10 cellular contexts compared by ENCODE assay signal in the genomic region with DNA sequence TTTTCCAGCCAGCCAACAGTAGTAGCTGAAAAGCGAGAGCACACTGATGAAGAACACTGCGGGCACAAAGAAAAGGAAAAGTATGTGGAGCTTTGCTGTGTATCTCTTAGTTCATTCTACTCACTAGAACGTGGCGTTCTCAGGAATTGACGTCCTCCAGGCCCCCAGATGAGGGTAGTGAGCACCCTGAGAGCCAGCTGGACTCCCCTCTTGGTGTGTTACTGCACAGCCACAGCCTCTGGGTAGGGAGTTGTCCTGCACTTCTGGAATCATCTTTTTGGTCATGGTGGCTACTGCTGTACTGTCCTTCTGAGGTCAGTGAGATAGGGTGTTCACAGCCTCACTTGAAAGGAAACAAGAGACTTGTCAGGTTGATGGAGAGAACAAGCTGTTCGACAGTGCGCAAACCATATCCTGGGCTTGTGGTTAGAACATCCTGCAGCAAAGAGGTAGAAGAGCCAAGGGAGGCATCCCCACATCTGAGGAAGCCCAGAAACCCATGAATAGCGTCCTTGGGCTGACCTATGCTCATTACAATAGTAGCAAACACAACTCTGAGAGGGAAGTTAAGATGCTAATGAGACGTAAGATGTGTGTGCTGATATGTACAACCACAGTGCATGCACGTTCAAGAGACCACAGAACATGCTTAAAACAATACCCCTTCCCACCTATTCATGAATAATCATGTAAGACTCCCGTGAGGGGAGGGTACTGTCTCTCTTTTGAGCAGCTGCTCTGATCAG. TPM values are rescaled to one million over a fixed set of nuclear protein-coding genes. Genes with fewer than 3 reads are reported as not detected.
DNase-seq lines count a peak whose midpoint lies in the region; ATAC-seq and TF ChIP-seq lines count a peak whose summit lies in the region.
"Had no signal": no experiment of that assay in that cellular context is flagged by ENCODE, and none has a peak within 500 bp of the region (broad histone marks: within the 10 kb centered on the region; RNA-seq: fewer than 3 reads in every experiment).

No MANE protein-coding gene starts in this region.

- no TSS peak for BruUV-seq in OCI-LY7 (replicated peaks; lab: Mats Ljungman, UMichigan)

- no peak for TF ChIP-seq CTCF in OCI-LY7 (conservative IDR thresholded peaks at IDR 0.05; ENCODE audit: low read length)

- CTCF ChIA-PET in OCI-LY7 (lab: Charles Lee; ENCODE audit: unreplicated experiment), result no interaction called here

- no peaks in the 10 kb centered on the region for H4K20me1 ChIP-seq in OCI-LY7 (ENCODE audit: insufficient read depth, low read length)

- peak overlapping the region; percentile 54 for H3K4me2 ChIP-seq in OCI-LY7 (ENCODE audit: low read length)

- intact Hi-C loops in OCI-LY7 (cut with micrococcal nuclease; ENCODE audit: unreplicated experiment), result no loop called here

- POLR2A ChIA-PET in OCI-LY7 (lab: Charles Lee), result interaction anchor here (0.5 kb wide), 1 partner anchor 16 kb away, joined by 6 read pairs; no protein-coding TSS in a partner anchor

- H3K9me2 ChIP-seq in OCI-LY7 (ENCODE audit: insufficient read depth, low read length), result no peaks in the 10 kb centered on the region

- H3K4me1 ChIP-seq in OCI-LY7 (ENCODE audit: insufficient read depth, low read length, poor library complexity, severe bottlenecking), result peaks cover 13% of the 10 kb centered on the region

- no peaks in the 10 kb centered on the region for H3K36me3 ChIP-seq in OCI-LY7 (ENCODE audit: insufficient read depth, low read length)

- peak; percentile 47 for DNase-seq in OCI-LY7 (ENCODE audit: low spot score)
- DNase-seq in activated naive CD4-positive, alpha-beta T cell treated with anti-CD3 and anti-CD28 coated beads, Interleukin-2, amount 50 U/mL, for 16 hours, result peak; percentile 19
- peak; percentile 23 for DNase-seq in stimulated activated CD4-positive, alpha-beta T cell treated with anti-CD3 and anti-CD28 coated beads, Interleukin-2, amount 100 ng/mL, for 4 hours (ENCODE audit: low read depth)
- no peak for DNase-seq in DMS53 treated with DMSO at 0.1 percent for 48 hours (lab: John Stamatoyannopoulos, UW; ENCODE audit: unreplicated experiment)
- DNase-seq in amygdala (lab: John Stamatoyannopoulos, UW), result no peak
- no peak for DNase-seq in NCI-H510A (lab: John Stamatoyannopoulos, UW)

- no peak overlapping the region for H3K27ac ChIP-seq in OCI-LY7 (ENCODE audit: low read depth, low read length, poor library complexity, severe bottlenecking)

- H3K4me3 ChIP-seq in OCI-LY7 (ENCODE audit: low read depth, low read length, poor library complexity, severe bottlenecking), result peak overlapping the region; percentile 35

- H3K79me2 ChIP-seq in OCI-LY7 (ENCODE audit: insufficient read depth, low read depth, low read length), result no peaks in the 10 kb centered on the region

- ATAC-seq in GM19023 (IDR thresholded peaks at IDR 0.05; ENCODE audit: unreplicated experiment), result peak; percentile 50
- ATAC-seq in HG03097 (IDR thresholded peaks at IDR 0.05; ENCODE audit: low FRiP score, unreplicated experiment), result no peak

- H2AFZ ChIP-seq in OCI-LY7 (ENCODE audit: low read length), result no peak overlapping the region

- no peaks in the 10 kb centered on the region for H3K9me3 ChIP-seq in OCI-LY7 (ENCODE audit: low read length)

RNA-seq across cellular contexts. Expression of gene HLA-F, which starts 14.6 kb away (rescaled TPM):
- 83.2 and 140 TPM in 2 replicates for total RNA-seq in OCI-LY7 (2014; rRNA removed; shearing (Covaris generic))
- total RNA-seq in OCI-LY7 (2022), result 56.0 and 65.8 TPM in 2 replicates

RNA-seq across cellular contexts. Expression of gene ZFP57, which starts 27.7 kb away (rescaled TPM):
- total RNA-seq in OCI-LY7 (2014; rRNA removed; shearing (Covaris generic)), result not detected in 2 replicates
- not detected in 2 replicates for total RNA-seq in OCI-LY7 (2022)
- total RNA-seq: HT-29, NCI-H460 had no signal

RNA-seq across cellular contexts. Expression of gene MOG, which starts 51.7 kb away (rescaled TPM):
- not detected in 2 replicates for total RNA-seq in OCI-LY7 (2014; rRNA removed; shearing (Covaris generic))
- not detected in 2 replicates for total RNA-seq in OCI-LY7 (2022)
- total RNA-seq: HT-29, NCI-H460 had no signal

Comparison
In these comparisons a context has a peak if more than half of its experiments do, and no peak if none do; other contexts are left out.
1. DNase-seq: peak in OCI-LY7 (single experiment), activated naive CD4-positive, alpha-beta T cell treated with anti-CD3 and anti-CD28 coated beads, Interleukin-2, amount 50 U/mL, for 16 hours (single experiment) and stimulated activated CD4-positive, alpha-beta T cell treated with anti-CD3 and anti-CD28 coated beads, Interleukin-2, amount 100 ng/mL, for 4 hours (single experiment); none in DMS53 treated with DMSO at 0.1 percent for 48 hours (single experiment), amygdala (0 of 56) and NCI-H510A (single experiment).